ENCODE assay signal across 2 cellular contexts in the genomic region with DNA sequence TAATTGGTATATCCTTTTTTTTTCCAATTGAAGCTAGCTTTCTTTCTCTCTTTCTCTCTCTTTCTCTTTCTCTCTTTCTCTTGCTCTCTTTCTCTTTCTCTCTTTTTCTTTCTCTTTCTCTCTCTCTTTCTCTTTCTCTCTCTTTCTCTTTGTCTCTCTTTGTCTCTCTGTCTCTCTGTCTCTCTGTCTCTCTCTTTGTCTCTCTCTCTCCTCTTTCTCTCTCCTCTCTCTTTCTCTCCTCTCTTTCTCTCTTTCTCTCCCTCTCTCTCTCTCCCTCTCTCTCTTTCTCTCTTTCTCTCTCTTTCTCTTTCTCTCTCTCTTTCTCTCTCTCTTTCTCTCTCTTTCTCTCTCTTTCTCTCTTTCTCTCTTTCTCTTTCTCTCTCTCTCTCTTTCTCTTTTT.
A peak's percentile ranks its signal among the peaks of the same experiment; 100 is the strongest.
TF ChIP-seq lines count a peak whose summit lies in the region.

No MANE protein-coding gene starts in this region.

TF ChIP-seq in WTC11, 78 proteins besides CTCF, POLR2A, EP300 and RAD21 (continued from another document):
- TF ChIP-seq ZNF512 (CRISPR knock-in tag; IDR thresholded peaks at IDR 0.05; ENCODE audit: borderline replicate concordance) (peak; percentile 88; the same call in 1 of the 2 replicates), ZNF532 (CRISPR knock-in tag; IDR thresholded peaks at IDR 0.05; ENCODE audit: borderline replicate concordance) (no peak)

TF ChIP-seq in K562, 482 proteins besides CTCF, POLR2A, EP300 and RAD21:
- TF ChIP-seq ZNF512 (tag; IDR thresholded peaks at IDR 0.05) (peak; percentile 80), SNRNP70 (optimal IDR thresholded peaks at IDR 0.05; ENCODE audit: low read depth, low read length) (no peak), TEAD2 (tag; IDR thresholded peaks at IDR 0.05) (no peak), ETS1 (conservative IDR thresholded peaks at IDR 0.05; ENCODE audit: control insufficient read depth, low read depth, low read length) (no peak)
TF ChIP-seq in K562: peak in this region for 1.
